ENCODE assay signal across 1 cellular context in genomic region chr5:112419596-112420110, GRCh38.
A peak's percentile ranks its signal among the peaks of the same experiment; 100 is the strongest.
TF ChIP-seq lines count a peak whose summit lies in the region.

No MANE protein-coding gene starts in this region.

TF ChIP-seq in HepG2, 621 proteins besides CTCF, POLR2A, EP300 and RAD21:
- no peak for TF ChIP-seq ZFP91 (CRISPR knock-in tag; IDR thresholded peaks at IDR 0.05; ENCODE audit: borderline replicate concordance)
- TF ChIP-seq CCAR2 (optimal IDR thresholded peaks at IDR 0.05; ENCODE audit: low read depth, low read length) = no peak
- no peak for TF ChIP-seq LCORL (IDR thresholded peaks at IDR 0.05)
- no peak for TF ChIP-seq LCORL (CRISPR knock-in tag; IDR thresholded peaks at IDR 0.05)
- TF ChIP-seq PHF8 (CRISPR knock-in tag; IDR thresholded peaks at IDR 0.05) = 0 out of 2 replicates have a peak, but pooled peaks have one; percentile 10
- peak; percentile 55 for TF ChIP-seq ZNF777 (CRISPR knock-in tag; IDR thresholded peaks at IDR 0.05)
- no peak for TF ChIP-seq ONECUT2 (CRISPR knock-in tag; IDR thresholded peaks at IDR 0.05)
- peak; percentile 68; the same call in 1 of the 2 replicates for TF ChIP-seq ZNF800 (CRISPR knock-in tag; IDR thresholded peaks at IDR 0.05)
- TF ChIP-seq CENPX (CRISPR knock-in tag; IDR thresholded peaks at IDR 0.05) = no peak
- TF ChIP-seq GABPA (IDR thresholded peaks at IDR 0.05; ENCODE audit: low read depth, low read length) = 0 out of 2 replicates have a peak, but pooled peaks have one; percentile 11
- TF ChIP-seq GABPA (CRISPR knock-in tag; IDR thresholded peaks at IDR 0.05; ENCODE audit: low read depth) = no peak
- TF ChIP-seq ZNF792 (CRISPR knock-in tag; IDR thresholded peaks at IDR 0.05) = no peak
- no peak for TF ChIP-seq GABPB1 (CRISPR knock-in tag; IDR thresholded peaks at IDR 0.05)
- 0 out of 2 replicates have a peak, but pooled peaks have one; percentile 15 for TF ChIP-seq MYPOP (CRISPR knock-in tag; IDR thresholded peaks at IDR 0.05)
- TF ChIP-seq ZNF530 (CRISPR knock-in tag; IDR thresholded peaks at IDR 0.05; ENCODE audit: low read depth) = no peak
